16 cellular contexts compared by ENCODE assay signal in genomic region chr6:81126150-81126549, GRCh38.
A peak's percentile ranks its signal among the peaks of the same experiment; 100 is the strongest.
DNase-seq lines count a peak whose midpoint lies in the region; ATAC-seq and TF ChIP-seq lines count a peak whose summit lies in the region.
"Had no signal": no experiment of that assay in that cellular context is flagged by ENCODE, and none has a peak within 500 bp of the region (broad histone marks: within the 10 kb centered on the region; RNA-seq: fewer than 3 reads in every experiment).

No MANE protein-coding gene starts in this region.

- H3K27ac Mint-ChIP-seq in nephron progenitor cell, result no peak overlapping the region
- H3K27ac Mint-ChIP-seq: CD14-positive monocyte had no signal

- peaks cover 3% of the 10 kb centered on the region for H3K27me3 Mint-ChIP-seq in nephron progenitor cell (ENCODE audit: low read depth, poor library complexity)

- no peaks in the 10 kb centered on the region for H3K9me3 ChIP-seq in adipocyte (ENCODE audit: control insufficient read depth, low read length)
- H3K9me3 ChIP-seq: Caco-2, SJSA1 had no signal

- H3K36me3 ChIP-seq in adipocyte (ENCODE audit: control insufficient read depth, insufficient read depth, low read length, severe bottlenecking), result no peaks in the 10 kb centered on the region
- H3K36me3 ChIP-seq: SJSA1 had no signal

- intact Hi-C loops in posterior cingulate gyrus (cut with DNase I), result no loop called here

- no peaks in the 10 kb centered on the region for H3K4me1 Mint-ChIP-seq in nephron progenitor cell
- H3K4me1 Mint-ChIP-seq: CD14-positive monocyte had no signal

- ATAC-seq in GM21515 (IDR thresholded peaks at IDR 0.05; ENCODE audit: unreplicated experiment) (no peak), HG03039 (IDR thresholded peaks at IDR 0.05; ENCODE audit: unreplicated experiment) (no peak)
- ATAC-seq: HCT116, PC-3 had no signal

- no peaks in the 10 kb centered on the region for H3K36me3 Mint-ChIP-seq in nephron progenitor cell (ENCODE audit: low read depth)
- H3K36me3 Mint-ChIP-seq: CD14-positive monocyte had no signal

- H3K4me3 ChIP-seq in adipocyte (ENCODE audit: low read length), result peak overlapping the region; percentile 60
- H3K4me3 ChIP-seq: SJSA1 had no signal

- H3K4me3 Mint-ChIP-seq in nephron progenitor cell, result no peak overlapping the region
- H3K4me3 Mint-ChIP-seq: CD14-positive monocyte had no signal

- H3K27me3 ChIP-seq in adipocyte (replicated peaks; ENCODE audit: control insufficient read depth, insufficient read depth, low read length), result no peaks in the 10 kb centered on the region
- H3K27me3 ChIP-seq: SJSA1 had no signal

- H3K4me1 ChIP-seq in adipocyte (ENCODE audit: control insufficient read depth, insufficient read depth, low read length), result peaks cover 5% of the 10 kb centered on the region
- H3K4me1 ChIP-seq: Caco-2, SJSA1 had no signal

- DNase-seq in GM04503 (ENCODE audit: low read depth) (peak; percentile 32), adipocyte (ENCODE audit: low read depth) (peak; percentile 21), fibroblast of the conjunctiva (ENCODE audit: low read depth) (peak; percentile 12), posterior cingulate gyrus (no peak), nephron progenitor cell (no peak)
- DNase-seq: Caco-2, KG1, NCI-H1092, NCI-H1694 treated with DMSO at 0.1 percent for 48 hours, NCI-H69, PC-3 had no signal

- no peak for TF ChIP-seq CTCF in nephron progenitor cell (IDR thresholded peaks at IDR 0.05)

- H3K9me3 Mint-ChIP-seq in nephron progenitor cell, result peaks cover 3% of the 10 kb centered on the region
- H3K9me3 Mint-ChIP-seq: CD14-positive monocyte had no signal

- no peak overlapping the region for H3K9ac ChIP-seq in adipocyte (ENCODE audit: low read length)

Comparison
In these comparisons a context has a peak if more than half of its experiments do, and no peak if none do; other contexts are left out.
1. DNase-seq: peak in GM04503 (single experiment), adipocyte (single experiment) and fibroblast of the conjunctiva (single experiment); none in posterior cingulate gyrus (0 of 10) and nephron progenitor cell (single experiment).